ENCODE assay signal across 20 cellular contexts in genomic region chr2:33444961-33445360, GRCh38. TPM values are rescaled to one million over a fixed set of nuclear protein-coding genes. Genes with fewer than 3 reads are reported as not detected.
DNase-seq lines count a peak whose midpoint lies in the region; ATAC-seq and TF ChIP-seq lines count a peak whose summit lies in the region.
"Had no signal": no experiment of that assay in that cellular context is flagged by ENCODE, and none has a peak within 500 bp of the region (broad histone marks: within the 10 kb centered on the region; RNA-seq: fewer than 3 reads in every experiment).

No MANE protein-coding gene starts in this region.

- H3K27me3 ChIP-seq in BLaER1 = no peaks in the 10 kb centered on the region
- H3K27me3 ChIP-seq in MM.1S (replicated peaks; ENCODE audit: insufficient read depth, low read length) = no peaks in the 10 kb centered on the region
- H3K27me3 ChIP-seq: Peyer's patch had no signal

- no peak overlapping the region for H3K27ac ChIP-seq in BLaER1
- no peak overlapping the region for H3K27ac ChIP-seq in MM.1S (ENCODE audit: low read length)
- H3K27ac ChIP-seq: GM23248, Peyer's patch had no signal

- no peak overlapping the region for H2AFZ ChIP-seq in MM.1S (ENCODE audit: low read length)
- H2AFZ ChIP-seq: GM23248 had no signal

- peak; percentile 65 for ATAC-seq in Right ventricle myocardium superior (ENCODE audit: poor library complexity)
- ATAC-seq: CD8-positive, alpha-beta T cell; GM12878 had no signal

- no peak for DNase-seq in MM.1S
- no peak for DNase-seq in Right ventricle myocardium superior
- DNase-seq in myocyte (ENCODE audit: low read depth) = peak; percentile 58
- DNase-seq in NCI-H187 treated with DMSO at 0.1 percent for 48 hours (lab: John Stamatoyannopoulos, UW) = no peak
- DNase-seq in superior temporal gyrus (ENCODE audit: extremely low spot score) = no peak
- no peak for DNase-seq in activated T-cell treated with anti-CD3 and anti-CD28 coated beads, Interleukin-2, amount 50 U/mL, for 1 hour
- DNase-seq: CD8-positive, alpha-beta T cell; GDM1; GM23248; HCEC 1CT; Kasumi-1; NCI-H1417 treated with DMSO at 0.1 percent for 48 hours; NCI-H2029; NCI-H2171; NCI-H446 treated with DMSO at 0.1 percent for 48 hours; NCI-H774; Peyer's patch; SHP77 had no signal

- no peak for TF ChIP-seq CTCF in MM.1S (IDR thresholded peaks at IDR 0.05; ENCODE audit: low read length)

- no peaks in the 10 kb centered on the region for H3K9me3 ChIP-seq in BLaER1
- no peaks in the 10 kb centered on the region for H3K9me3 ChIP-seq in MM.1S (replicated peaks; ENCODE audit: insufficient read depth, low read length)
- H3K9me3 ChIP-seq: Peyer's patch had no signal

- intact Hi-C loops in Right ventricle myocardium superior (cut with DNase I) = no loop called here

- H3K9ac ChIP-seq in BLaER1 = no peak overlapping the region
- no peak overlapping the region for H3K9ac ChIP-seq in MM.1S (ENCODE audit: low read length)
- H3K9ac ChIP-seq: GM23248 had no signal

- peaks cover 16% of the 10 kb centered on the region for H3K4me1 ChIP-seq in BLaER1
- peaks cover 17% of the 10 kb centered on the region; the same call in 1 of the 2 replicates for H3K4me1 ChIP-seq in MM.1S (ENCODE audit: low read length)
- H3K4me1 ChIP-seq: Peyer's patch had no signal

- no peaks in the 10 kb centered on the region for H3K9me2 ChIP-seq in MM.1S (replicated peaks; ENCODE audit: insufficient read depth, low read length)

- H4K20me1 ChIP-seq in BLaER1 = no peaks in the 10 kb centered on the region
- no peaks in the 10 kb centered on the region for H4K20me1 ChIP-seq in MM.1S (ENCODE audit: insufficient read depth, low read length)

- H3K36me3 ChIP-seq in BLaER1 (no peaks in the 10 kb centered on the region), MM.1S (replicated peaks; ENCODE audit: insufficient read depth, low read length) (no peaks in the 10 kb centered on the region)
- H3K36me3 ChIP-seq: Peyer's patch had no signal

- no peaks in the 10 kb centered on the region for H3K79me2 ChIP-seq in MM.1S (ENCODE audit: low read length)

- H3K4me2 ChIP-seq in BLaER1 (peak overlapping the region; percentile 70), MM.1S (ENCODE audit: low read depth, low read length) (peak overlapping the region; percentile 9; the same call in 1 of the 2 replicates)

- no peaks in the 10 kb centered on the region for H3F3A ChIP-seq in MM.1S (ENCODE audit: insufficient read depth, low read length)

- no peak overlapping the region for H3K4me3 ChIP-seq in BLaER1
- no peak overlapping the region for H3K4me3 ChIP-seq in MM.1S (ENCODE audit: low read length)
- H3K4me3 ChIP-seq: GM12878, GM23248, Peyer's patch had no signal

RNA-seq across cellular contexts. Expression of gene RASGRP3, which starts 31.5 kb away (rescaled TPM):
- total RNA-seq in Right ventricle myocardium superior (53.1 TPM), myocyte (5.2 and 7.8 TPM in 2 replicates)
- 2.3 TPM for polyA plus RNA-seq in myocyte (2012)
